Comparison of ENCODE assay signal across 27 cellular contexts in the genomic region with DNA sequence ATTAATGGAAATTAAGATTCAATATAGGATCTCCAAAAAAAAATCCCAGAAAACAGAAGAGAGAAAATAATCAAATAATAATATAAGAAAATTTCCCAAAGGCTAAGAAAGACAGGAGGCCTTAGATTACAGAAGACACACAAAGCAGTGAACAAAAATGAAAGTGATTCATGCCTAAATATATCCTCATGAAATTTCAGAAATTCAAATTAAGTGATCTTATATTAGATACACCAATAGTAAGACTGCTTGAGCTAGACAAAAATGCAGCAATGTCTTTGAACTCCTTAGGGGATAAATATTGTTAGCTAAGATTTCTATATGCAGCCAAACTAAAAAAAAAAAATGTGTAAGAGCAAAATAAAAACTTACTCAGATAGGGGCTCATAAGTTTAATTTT. TPM values are rescaled to one million over a fixed set of nuclear protein-coding genes. Genes with fewer than 3 reads are reported as not detected.
"Had no signal": no experiment of that assay in that cellular context is flagged by ENCODE, and none has a peak within 500 bp of the region (broad histone marks: within the 10 kb centered on the region; RNA-seq: fewer than 3 reads in every experiment).

No MANE protein-coding gene starts in this region.

- H3K27me3 ChIP-seq: brain microvascular endothelial cell, colonic mucosa, gastroesophageal sphincter, heart right ventricle, testis had no signal

- H3K4me1 ChIP-seq: colonic mucosa, gastroesophageal sphincter, heart right ventricle, testis had no signal

- H3K9me3 ChIP-seq: colonic mucosa, gastroesophageal sphincter, mucosa of descending colon, testis had no signal

- H3K27ac ChIP-seq: brain microvascular endothelial cell, colonic mucosa, gastroesophageal sphincter, heart right ventricle, testis, VCaP had no signal

- H3K36me3 ChIP-seq: brain microvascular endothelial cell, colonic mucosa, gastroesophageal sphincter, heart right ventricle had no signal

- DNase-seq: activated CD4-positive, alpha-beta T cell treated with anti-CD3 and anti-CD28 coated beads, Interleukin-2, amount 50 U/mL, for 1 hour; activated CD4-positive, CD25-positive, alpha-beta regulatory T cell treated with anti-CD3 and anti-CD28 coated beads, Interleukin-2, amount 50 U/mL, for 72 hours; activated CD8-positive, alpha-beta memory T cell treated with anti-CD3 and anti-CD28 coated beads for 24 hours; activated CD8-positive, alpha-beta memory T cell treated with anti-CD3 and anti-CD28 coated beads, Interleukin-2, amount 50 U/mL, for 48 hours; activated effector memory CD4-positive, alpha-beta T cell treated with Interleukin-2 at 50 U/mL for 16 hours; activated naive CD4-positive, alpha-beta T cell treated with anti-CD3 and anti-CD28 coated beads, Interleukin-2, amount 10 ng/mL, durations not matched to agents 7 days and 5 days; activated naive CD8-positive, alpha-beta T cell treated with anti-CD3 and anti-CD28 coated beads, Interleukin-2, amount 50 U/mL, for 24 hours; activated T-cell treated with anti-CD3 and anti-CD28 coated beads, Interleukin-2, amount 50 U/mL, for 48 hours; aorta; brain microvascular endothelial cell; central memory CD4-positive, alpha-beta T cell; colonic mucosa; effector CD4-positive, alpha-beta T cell; heart right ventricle; immature natural killer cell; kidney glomerular epithelial cell; left ventricle myocardium superior; mucosa of descending colon; naive B cell; right cardiac atrium; small intestine; stimulated activated CD4-positive, alpha-beta T cell treated with anti-CD3 and anti-CD28 coated beads, Interleukin-15, amount 100 ng/mL, for 24 hours; stimulated activated CD4-positive, alpha-beta T cell treated with anti-CD3 and anti-CD28 coated beads, Interleukin-4, amount 100 ng/mL, for 1 hour; testis had no signal

- ATAC-seq: activated naive CD8-positive, alpha-beta T cell treated with anti-CD3 and anti-CD28 coated beads, Interleukin-2, amount 50 U/mL, for 24 hours; gastroesophageal sphincter; heart right ventricle; left ventricle myocardium superior; mucosa of descending colon; right cardiac atrium had no signal

- H3K4me3 ChIP-seq: colonic mucosa, gastroesophageal sphincter, heart right ventricle, mucosa of descending colon, testis had no signal

RNA-seq across cellular contexts. Expression of a gene that starts 44.6 kb away (rescaled TPM):
- total RNA-seq: heart right ventricle, left ventricle myocardium superior, progenitor cell of endocrine pancreas had no signal
- polyA plus RNA-seq: immature natural killer cell had no signal
